Comparison of ENCODE assay signal across 8 cellular contexts in the genomic region with DNA sequence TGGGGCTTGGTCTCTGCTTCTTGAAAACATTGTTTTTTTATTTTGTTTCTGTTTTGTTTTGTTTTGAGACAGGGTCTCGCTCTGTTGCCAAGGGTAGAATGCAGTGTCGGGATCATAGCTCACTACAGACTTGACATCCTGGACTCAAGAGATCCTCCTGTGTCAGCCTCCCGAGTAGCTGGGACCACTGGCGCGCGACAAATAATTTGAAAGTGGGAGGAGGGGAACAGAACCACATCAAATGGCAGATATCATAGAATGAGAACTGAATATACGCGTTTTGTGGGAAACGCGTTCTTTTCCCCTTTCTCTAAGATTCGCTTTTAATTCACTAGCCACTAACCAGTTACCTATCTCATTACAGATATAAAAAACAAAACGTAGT. TPM values are rescaled to one million over a fixed set of nuclear protein-coding genes. Genes with fewer than 3 reads are reported as not detected.
A peak's percentile ranks its signal among the peaks of the same experiment; 100 is the strongest.
DNase-seq lines count a peak whose midpoint lies in the region; ATAC-seq lines count a peak whose summit lies in the region.

No MANE protein-coding gene starts in this region.

- DNase-seq in NCI-H2227 (lab: John Stamatoyannopoulos, UW; ENCODE audit: unreplicated experiment) (peak; percentile 41), NCI-H2227 treated with DMSO at 0.1 percent for 48 hours (lab: John Stamatoyannopoulos, UW) (no peak), iPS DF 6.9 (ENCODE audit: low read depth, low spot score) (no peak), cortex of kidney (lab: John Stamatoyannopoulos, UW) (no peak), DMS153 (lab: John Stamatoyannopoulos, UW) (no peak)
- DNase-seq in stimulated activated naive B cell treated with anti-CD40 and anti-IgM and Interleukin-4, amounts not matched to agents 10 μg/mL and 1 μg/mL and 100 μg/mL, for 72 hours, result no peak

- no peaks in the 10 kb centered on the region for H3K27me3 Mint-ChIP-seq in activated T-helper 17 cell treated with anti-CD3 and anti-CD28 coated beads, Interleukin-2, amount 50 U/mL, for 72 hours
- no peaks in the 10 kb centered on the region for H3K27me3 Mint-ChIP-seq in stimulated activated naive B cell treated with anti-CD40 and anti-IgM and Interleukin-4, amounts not matched to agents 10 μg/mL and 1 μg/mL and 100 μg/mL, for 72 hours

- no peak overlapping the region for H3K27ac ChIP-seq in iPS DF 6.9 (ENCODE audit: low read length)

- no peaks in the 10 kb centered on the region; the same call in 1 of the 2 replicates for H3K4me1 ChIP-seq in iPS DF 6.9 (ENCODE audit: control insufficient read depth, insufficient read depth, low read length)

- peak overlapping the region; percentile 97 for H3K27ac Mint-ChIP-seq in activated T-helper 17 cell treated with anti-CD3 and anti-CD28 coated beads, Interleukin-2, amount 50 U/mL, for 72 hours
- peak overlapping the region; percentile 98 for H3K27ac Mint-ChIP-seq in stimulated activated naive B cell treated with anti-CD40 and anti-IgM and Interleukin-4, amounts not matched to agents 10 μg/mL and 1 μg/mL and 100 μg/mL, for 72 hours

- H3K36me3 ChIP-seq in iPS DF 6.9 (ENCODE audit: control insufficient read depth, insufficient read depth, low read length), result no peaks in the 10 kb centered on the region

- no CpG with 5 or more reads among the region's 12 CpGs for WGBS in iPS DF 6.9 (ENCODE audit: insufficient coverage, insufficient read length)

- ATAC-seq in activated T-helper 17 cell treated with anti-CD3 and anti-CD28 coated beads, Interleukin-2, amount 50 U/mL, for 72 hours (replicated peaks), result peak; percentile 28
- peak in 1 of 2 donors; percentile 1 for ATAC-seq in stimulated activated naive B cell treated with anti-CD40 and anti-IgM and Interleukin-4, amounts not matched to agents 10 μg/mL and 1 μg/mL and 100 μg/mL, for 72 hours (replicated peaks)
- no peak for ATAC-seq in GM21619 (IDR thresholded peaks at IDR 0.05; ENCODE audit: unreplicated experiment)

- peaks cover 43% of the 10 kb centered on the region for H3K36me3 Mint-ChIP-seq in activated T-helper 17 cell treated with anti-CD3 and anti-CD28 coated beads, Interleukin-2, amount 50 U/mL, for 72 hours (ENCODE audit: low read depth)
- peaks cover 5 to 7% of the 10 kb centered on the region in 2 donors for H3K36me3 Mint-ChIP-seq in stimulated activated naive B cell treated with anti-CD40 and anti-IgM and Interleukin-4, amounts not matched to agents 10 μg/mL and 1 μg/mL and 100 μg/mL, for 72 hours

- peak overlapping the region; percentile 65; the same call in 1 of the 2 replicates for H3K4me3 ChIP-seq in iPS DF 6.9 (ENCODE audit: low read length)

- H3K27me3 ChIP-seq in iPS DF 6.9 (ENCODE audit: control insufficient read depth, insufficient read depth, low read length), result peaks cover under 1% of the 10 kb centered on the region

- H3K9me3 Mint-ChIP-seq in activated T-helper 17 cell treated with anti-CD3 and anti-CD28 coated beads, Interleukin-2, amount 50 U/mL, for 72 hours, result no peaks in the 10 kb centered on the region
- H3K9me3 Mint-ChIP-seq in stimulated activated naive B cell treated with anti-CD40 and anti-IgM and Interleukin-4, amounts not matched to agents 10 μg/mL and 1 μg/mL and 100 μg/mL, for 72 hours, result no peaks in the 10 kb centered on the region

- no peaks in the 10 kb centered on the region for H3K9me3 ChIP-seq in iPS DF 6.9 (ENCODE audit: control insufficient read depth, insufficient read depth, low read length)

- peaks cover 16% of the 10 kb centered on the region for H3K4me1 Mint-ChIP-seq in activated T-helper 17 cell treated with anti-CD3 and anti-CD28 coated beads, Interleukin-2, amount 50 U/mL, for 72 hours
- H3K4me1 Mint-ChIP-seq in stimulated activated naive B cell treated with anti-CD40 and anti-IgM and Interleukin-4, amounts not matched to agents 10 μg/mL and 1 μg/mL and 100 μg/mL, for 72 hours, result peaks cover 13 to 35% of the 10 kb centered on the region in 2 donors

- H3K4me3 Mint-ChIP-seq in activated T-helper 17 cell treated with anti-CD3 and anti-CD28 coated beads, Interleukin-2, amount 50 U/mL, for 72 hours, result peak overlapping the region; percentile 98
- peak overlapping the region; percentile 97 to 99 for H3K4me3 Mint-ChIP-seq in stimulated activated naive B cell treated with anti-CD40 and anti-IgM and Interleukin-4, amounts not matched to agents 10 μg/mL and 1 μg/mL and 100 μg/mL, for 72 hours

RNA-seq across cellular contexts. Expression of a gene that starts 0.6 kb away (rescaled TPM):
- 10 to 100 TPM; 67.0 to 85.2 TPM for total RNA-seq in activated T-helper 17 cell treated with anti-CD3 and anti-CD28 coated beads, Interleukin-2, amount 50 U/mL, for 72 hours

RNA-seq across cellular contexts. Expression of a gene that starts 5.9 kb away (rescaled TPM):
- total RNA-seq in activated T-helper 17 cell treated with anti-CD3 and anti-CD28 coated beads, Interleukin-2, amount 50 U/mL, for 72 hours, result 1 to 10 TPM; 1.3 to 5.8 TPM
